1 cellular context compared by ENCODE assay signal in genomic region chr10:122346326-122346950, GRCh38.
TF ChIP-seq lines count a peak whose summit lies in the region.

No MANE protein-coding gene starts in this region.

TF ChIP-seq in HepG2, 621 proteins besides CTCF, POLR2A, EP300 and RAD21:
- TF ChIP-seq ZNF678 (CRISPR knock-in tag; IDR thresholded peaks at IDR 0.05): peak; percentile 99; the same call in 1 of the 2 replicates
- TF ChIP-seq BORCS8-MEF2B (CRISPR knock-in tag; IDR thresholded peaks at IDR 0.05): no peak
